ENCODE assay signal across 15 cellular contexts in genomic region chr2:237269121-237269875, GRCh38.
DNase-seq lines count a peak whose midpoint lies in the region; ATAC-seq and TF ChIP-seq lines count a peak whose summit lies in the region.
"Had no signal": no experiment of that assay in that cellular context is flagged by ENCODE, and none has a peak within 500 bp of the region (broad histone marks: within the 10 kb centered on the region; RNA-seq: fewer than 3 reads in every experiment).

No MANE protein-coding gene starts in this region.

- no peak overlapping the region for H3K4me3 ChIP-seq in lower leg skin (ENCODE audit: low read depth, poor library complexity, severe bottlenecking)
- H3K4me3 ChIP-seq in left ventricle myocardium inferior: no peak overlapping the region

- DNase-seq in cerebellum (ENCODE audit: low spot score) (peak; percentile 5), left kidney (ENCODE audit: low read depth, low spot score) (peak; percentile 55), putamen (ENCODE audit: low spot score) (peak; percentile 18), lower leg skin (ENCODE audit: low spot score in 2 of 2) (no peak), left ventricle myocardium inferior (no peak), CD1c-positive myeloid dendritic cell (ENCODE audit: extremely low spot score) (no peak)
- DNase-seq: CD4-positive, alpha-beta T cell; H9; NCI-H187; NCI-H69; NK-92 treated with Interleukin-12 subunit alpha and Interleukin-12 subunit beta, amount 100 ng/mL, for 24 hours; RPMI8226; SIG-M5 had no signal

- no peaks in the 10 kb centered on the region for H3K27me3 ChIP-seq in left ventricle myocardium inferior (ENCODE audit: low read depth)

- intact Hi-C loops in lower leg skin (cut with DNase I; ENCODE audit: low total_unique reads): no loop called here
- intact Hi-C loops in left ventricle myocardium inferior (cut with micrococcal nuclease): no loop called here

- H3K9me3 ChIP-seq in left ventricle myocardium inferior (replicated peaks): no peaks in the 10 kb centered on the region

- TF ChIP-seq CTCF in lower leg skin (IDR thresholded peaks at IDR 0.05) (no peak), left ventricle myocardium inferior (IDR thresholded peaks at IDR 0.05; ENCODE audit: borderline replicate concordance) (no peak)

- no peaks in the 10 kb centered on the region for H3K36me3 ChIP-seq in left ventricle myocardium inferior

- H3K4me1 ChIP-seq in left ventricle myocardium inferior: peaks cover 4% of the 10 kb centered on the region

- no peak for TF ChIP-seq POLR2A in lower leg skin (IDR thresholded peaks at IDR 0.05)

- no peak for ATAC-seq in HG03460 (IDR thresholded peaks at IDR 0.05; ENCODE audit: unreplicated experiment)

- H3K27ac ChIP-seq in left ventricle myocardium inferior (replicated peaks): no peak overlapping the region
- H3K27ac ChIP-seq: HL-60 had no signal

- 77 to 86% methylated on average over 8 of the region's 8 CpGs for WGBS in lower leg skin, 2 donors

Comparison
In these comparisons a context has a peak if more than half of its experiments do, and no peak if none do; other contexts are left out.
1. DNase-seq: peak in cerebellum (single experiment), left kidney (single experiment) and putamen (single experiment); none in lower leg skin (0 of 2), left ventricle myocardium inferior (single experiment) and CD1c-positive myeloid dendritic cell (single experiment).